8 cellular contexts compared by ENCODE assay signal in genomic region chr20:37202267-37202943, GRCh38. TPM values are rescaled to one million over a fixed set of nuclear protein-coding genes. Genes with fewer than 3 reads are reported as not detected.
A peak's percentile ranks its signal among the peaks of the same experiment; 100 is the strongest.
DNase-seq lines count a peak whose midpoint lies in the region; ATAC-seq, FAIRE-seq and TF ChIP-seq lines count a peak whose summit lies in the region.

No MANE protein-coding gene starts in this region.

- H3K4me1 ChIP-seq in DOHH2 (ENCODE audit: control insufficient read depth, low read length) (no peaks in the 10 kb centered on the region), SJCRH30 (peaks cover 17% of the 10 kb centered on the region), H1 (replicated peaks in 1 of 4; ENCODE audit: control insufficient read depth in 3 of 4, insufficient read depth in 4 of 4, low read length in 3 of 4) (no peaks in the 10 kb centered on the region)

- H2BK5ac ChIP-seq in H1 (ENCODE audit: low read depth, low read length): no peak overlapping the region

- H3K27me3 ChIP-seq in DOHH2 (ENCODE audit: control insufficient read depth, low read length) (no peaks in the 10 kb centered on the region), SJCRH30 (no peaks in the 10 kb centered on the region), H1 (replicated peaks in 1 of 4; ENCODE audit: control insufficient read depth in 3 of 4, extremely low read depth in 1 of 4, insufficient read depth in 3 of 4, low read length in 3 of 4) (no peaks in the 10 kb centered on the region)

- H3K79me2 ChIP-seq in DOHH2 (ENCODE audit: control insufficient read depth, low read length) (peaks cover 48% of the 10 kb centered on the region), H1 (ENCODE audit: control insufficient read depth in 1 of 2, insufficient read depth in 2 of 2, low read length in 2 of 2) (peaks cover 0 to 33% of the 10 kb centered on the region in 2 experiments; a peak in 2 of 4 replicates)

- H2BK15ac ChIP-seq in H1 (ENCODE audit: low read length): no peak overlapping the region

- H2BK120ac ChIP-seq in H1 (replicated peaks; ENCODE audit: low read depth, low read length): no peak overlapping the region

- H2AFZ ChIP-seq in H1 (ENCODE audit: low read length): no peak overlapping the region

- H3K18ac ChIP-seq in H1 (ENCODE audit: extremely low read depth, low read length): no peak overlapping the region

- H2AK5ac ChIP-seq in H1 (ENCODE audit: low read depth, low read length): no peak overlapping the region

- no peak overlapping the region for H3K27ac ChIP-seq in DOHH2 (ENCODE audit: low read depth, low read length)
- no peak overlapping the region for H3K27ac ChIP-seq in SJCRH30
- no peak overlapping the region for H3K27ac ChIP-seq in H1 (ENCODE audit: low read depth, low read length)

- peaks cover 16% of the 10 kb centered on the region for H3K79me1 ChIP-seq in H1 (ENCODE audit: low read depth, low read length)

- H3K4ac ChIP-seq in H1 (replicated peaks; ENCODE audit: insufficient read length, low read depth, low read length): no peak overlapping the region

- no peak overlapping the region for H3K9ac ChIP-seq in H1 (replicated peaks in 1 of 4; ENCODE audit: extremely low read depth in 1 of 4, low read depth in 3 of 4, low read length in 3 of 4)

- H4K5ac ChIP-seq in H1 (ENCODE audit: insufficient read length, low read depth, low read length): no peak overlapping the region

- no peaks in the 10 kb centered on the region for H4K20me1 ChIP-seq in DOHH2 (ENCODE audit: control insufficient read depth, insufficient read depth, low read depth, low read length)
- H4K20me1 ChIP-seq in H1 (replicated peaks in 1 of 2; ENCODE audit: control insufficient read depth in 1 of 2, insufficient read depth in 2 of 2, low read length in 2 of 2): peaks cover 3 to 7% of the 10 kb centered on the region in 2 experiments

- H2BK20ac ChIP-seq in H1 (ENCODE audit: low read length): no peak overlapping the region

- no peaks in the 10 kb centered on the region for H3K9me2 ChIP-seq in DOHH2 (replicated peaks; ENCODE audit: control insufficient read depth, low read length)

- H4K91ac ChIP-seq in H1 (replicated peaks; ENCODE audit: insufficient read length, low read length): no peak overlapping the region

- H3K14ac ChIP-seq in H1 (ENCODE audit: insufficient read length): no peak overlapping the region

- POLR2A ChIA-PET in H1 (lab: Charles Lee; ENCODE audit: partially characterized antibody): no interaction called here

- H3K9me3 ChIP-seq in DOHH2 (ENCODE audit: control insufficient read depth, insufficient read depth, low read length) (no peaks in the 10 kb centered on the region), SJCRH30 (replicated peaks) (no peaks in the 10 kb centered on the region), H1 (ENCODE audit: insufficient read depth in 2 of 2, low read depth in 1 of 2, low read length in 1 of 2) (no peaks in the 10 kb centered on the region)

- DNase-seq in HPDE6-E6E7 (ENCODE audit: extremely low spot score) (peak; percentile 93), SJCRH30 (peak; percentile 50 to 75), H1 (ENCODE audit: low read depth in 1 of 2, low spot score in 2 of 2) (peak in 1 of 2 experiments; percentile 10), midbrain (lab: John Stamatoyannopoulos, UW) (peak; percentile 16), KG1 (lab: John Stamatoyannopoulos, UW) (no peak)

- H3K4me2 ChIP-seq in DOHH2 (ENCODE audit: low read length) (no peak overlapping the region), H1 (ENCODE audit: insufficient read depth in 1 of 2, low read depth in 2 of 2, low read length in 2 of 2) (no peak overlapping the region)

- no peak for FAIRE-seq in H1 (lab: Jason Lieb, UNC)

- ATAC-seq in GM18870 (IDR thresholded peaks at IDR 0.05; ENCODE audit: unreplicated experiment) (no peak), HG03520 (IDR thresholded peaks at IDR 0.05; ENCODE audit: unreplicated experiment) (no peak)

- peak; percentile 72 for TF ChIP-seq CTCF in DOHH2 (IDR thresholded peaks at IDR 0.05; ENCODE audit: low read depth, low read length, poor library complexity, severe bottlenecking)
- peak; percentile 33 to 61 (median 52); a peak in 3 of 4 replicates for TF ChIP-seq CTCF in H1 (IDR thresholded peaks at IDR 0.05; ENCODE audit: control extremely low read depth in 1 of 3, insufficient read depth in 1 of 3, low read depth in 1 of 3, low read length in 3 of 3)

- H2BK12ac ChIP-seq in H1 (ENCODE audit: low read depth, low read length): no peak overlapping the region

- no peak overlapping the region for H3K56ac ChIP-seq in H1 (replicated peaks; ENCODE audit: insufficient read length, low read depth, low read length)

- peak in 1 of 2 experiments; percentile 42; a peak in 2 of 4 replicates for TF ChIP-seq RAD21 in H1 (IDR thresholded peaks at IDR 0.05 in 1 of 2, conservative IDR thresholded peaks at IDR 0.05 in 1 of 2; ENCODE audit: low read depth in 2 of 2, low read length in 2 of 2)

- H3K4me3 ChIP-seq in DOHH2 (ENCODE audit: low read length) (no peak overlapping the region), SJCRH30 (no peak overlapping the region), H1 (ENCODE audit: extremely low read depth in 1 of 4, insufficient read depth in 2 of 4, low read depth in 3 of 4, low read length in 4 of 4) (no peak overlapping the region)

- H3K36me3 ChIP-seq in DOHH2 (ENCODE audit: control insufficient read depth, low read length): peaks cover 97% of the 10 kb centered on the region
- H3K36me3 ChIP-seq in SJCRH30: peaks cover 79% of the 10 kb centered on the region
- H3K36me3 ChIP-seq in H1 (ENCODE audit: control insufficient read depth in 2 of 4, insufficient read depth in 4 of 4, low read length in 3 of 4): peaks cover 42 to 79% (median 60%) of the 10 kb centered on the region in 4 experiments

- no peak for TF ChIP-seq EP300 in H1 (IDR thresholded peaks at IDR 0.05; ENCODE audit: borderline replicate concordance in 1 of 2, low read depth in 2 of 2, low read length in 2 of 2)

- no peak for TF ChIP-seq POLR2A in H1 (IDR thresholded peaks at IDR 0.05; ENCODE audit: control extremely low read depth in 1 of 2, low read depth in 2 of 2, low read length in 2 of 2)

- no peak overlapping the region for H3K23ac ChIP-seq in H1 (ENCODE audit: insufficient read length)

- no peak overlapping the region for H4K8ac ChIP-seq in H1 (ENCODE audit: extremely low read depth, insufficient read depth, low read length)

- peaks cover 7% of the 10 kb centered on the region for H3F3A ChIP-seq in DOHH2 (ENCODE audit: control insufficient read depth, insufficient read depth)

- 82% methylated on average over 6 of the region's 6 CpGs; no CpG with 5 or more reads in 1 of the 2 experiments for WGBS in H1 (ENCODE audit: extremely low coverage in 1 of 2, insufficient coverage in 1 of 2, insufficient read length in 1 of 2, insufficient replicate concordance in 2 of 2, low coverage in 1 of 2, low lambda C conversion rate in 2 of 2, missing lambda C conversion rate in 1 of 2), 2 experiments

- no peaks in the 10 kb centered on the region for H3K23me2 ChIP-seq in H1 (ENCODE audit: low read depth, low read length)

- CTCF ChIA-PET in H1 (lab: Charles Lee; ENCODE audit: partially characterized antibody): interaction anchor here (0.7 to 4.3 kb wide), 16 partner anchors 9 to 1797 kb away, joined by 3 to 31 read pairs (median 4); no protein-coding TSS in a partner anchor

TF ChIP-seq in H1, 55 proteins besides CTCF, POLR2A, EP300 and RAD21 (continues in another document):
- no peak for TF ChIP-seq SIRT6 (IDR thresholded peaks at IDR 0.05; ENCODE audit: low read length)
- TF ChIP-seq, protein P1, sequence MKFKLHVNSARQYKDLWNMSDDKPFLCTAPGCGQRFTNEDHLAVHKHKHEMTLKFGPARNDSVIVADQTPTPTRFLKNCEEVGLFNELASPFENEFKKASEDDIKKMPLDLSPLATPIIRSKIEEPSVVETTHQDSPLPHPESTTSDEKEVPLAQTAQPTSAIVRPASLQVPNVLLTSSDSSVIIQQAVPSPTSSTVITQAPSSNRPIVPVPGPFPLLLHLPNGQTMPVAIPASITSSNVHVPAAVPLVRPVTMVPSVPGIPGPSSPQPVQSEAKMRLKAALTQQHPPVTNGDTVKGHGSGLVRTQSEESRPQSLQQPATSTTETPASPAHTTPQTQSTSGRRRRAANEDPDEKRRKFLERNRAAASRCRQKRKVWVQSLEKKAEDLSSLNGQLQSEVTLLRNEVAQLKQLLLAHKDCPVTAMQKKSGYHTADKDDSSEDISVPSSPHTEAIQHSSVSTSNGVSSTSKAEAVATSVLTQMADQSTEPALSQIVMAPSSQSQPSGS (IDR thresholded peaks at IDR 0.05; ENCODE audit: low read length): no peak

RNA-seq across cellular contexts. Expression of gene MROH8, which starts 23.1 kb away (rescaled TPM):
- 2.0 and 2.1 TPM in 2 replicates for total RNA-seq in SJCRH30 (2014; rRNA removed; shearing (Covaris generic))
- 0.48 and 0.50 TPM in 2 replicates for total RNA-seq in H1 (2021; fragmentation: NEBNext Ultra II Directional; extraction: Animal tissue kit (Norgen Biotek cat#: 25700))
- polyA plus RNA-seq in H1 (2011; rRNA removed): 0.67 and 0.86 TPM in 2 replicates
- 1.2 TPM for polyA plus RNA-seq in H1 (2011; cell fraction: cytosol; rRNA removed)
- 0.86 TPM for polyA plus RNA-seq in H1 (2011; cell fraction: nucleus; rRNA removed)
- 0.33 to 1.8 TPM (median 0.95 TPM) in 4 replicates for polyA plus RNA-seq in H1 (2012, experiment 1 of 2)
- polyA plus RNA-seq in H1 (2012, experiment 2 of 2): 0.29 TPM
- polyA plus RNA-seq in H1 (2013, experiment 1 of 2): 0.39 TPM
- 0.52 TPM for polyA plus RNA-seq in H1 (2013, experiment 2 of 2)
- 1.6 and 1.9 TPM in 2 replicates for polyA minus RNA-seq in H1 (2011; rRNA and poly(A)+ RNA removed)
- 1.1 TPM for polyA minus RNA-seq in H1 (2011; cell fraction: cytosol; rRNA and poly(A)+ RNA removed)
- polyA minus RNA-seq in H1 (2011; cell fraction: nucleus; rRNA and poly(A)+ RNA removed): 4.6 TPM

RNA-seq across cellular contexts. Expression of gene RPN2, which starts 23.3 kb away (rescaled TPM):
- 369 and 373 TPM in 2 replicates for total RNA-seq in SJCRH30 (2014; rRNA removed; shearing (Covaris generic))
- 226 and 236 TPM in 2 replicates for total RNA-seq in H1 (2021; fragmentation: NEBNext Ultra II Directional; extraction: Animal tissue kit (Norgen Biotek cat#: 25700))
- polyA plus RNA-seq in H1 (2011; rRNA removed): 299 and 379 TPM in 2 replicates
- 314 TPM for polyA plus RNA-seq in H1 (2011; cell fraction: cytosol; rRNA removed)
- polyA plus RNA-seq in H1 (2011; cell fraction: nucleus; rRNA removed): 372 TPM
- 206 to 251 TPM (median 231 TPM) in 4 replicates for polyA plus RNA-seq in H1 (2012, experiment 1 of 2)
- polyA plus RNA-seq in H1 (2012, experiment 2 of 2): 85.9 TPM
- 637 TPM for polyA plus RNA-seq in H1 (2013, experiment 1 of 2)
- 621 TPM for polyA plus RNA-seq in H1 (2013, experiment 2 of 2)
- polyA minus RNA-seq in H1 (2011; rRNA and poly(A)+ RNA removed): 508 and 613 TPM in 2 replicates
- 251 TPM for polyA minus RNA-seq in H1 (2011; cell fraction: cytosol; rRNA and poly(A)+ RNA removed)
- 176 TPM for polyA minus RNA-seq in H1 (2011; cell fraction: nucleus; rRNA and poly(A)+ RNA removed)

RNA-seq across cellular contexts. Expression of gene GHRH, which starts 59.2 kb away (rescaled TPM):
- total RNA-seq in SJCRH30 (2014; rRNA removed; shearing (Covaris generic)): not detected in 2 replicates
- not detected in 2 replicates for total RNA-seq in H1 (2021; fragmentation: NEBNext Ultra II Directional; extraction: Animal tissue kit (Norgen Biotek cat#: 25700))
- polyA plus RNA-seq in H1 (2011; rRNA removed): not detected in 2 replicates
- polyA plus RNA-seq in H1 (2011; cell fraction: cytosol; rRNA removed): not detected
- not detected for polyA plus RNA-seq in H1 (2011; cell fraction: nucleus; rRNA removed)
- polyA plus RNA-seq in H1 (2012, experiment 1 of 2): not detected in 4 replicates
- not detected for polyA plus RNA-seq in H1 (2012, experiment 2 of 2)
- polyA plus RNA-seq in H1 (2013, experiment 1 of 2): not detected
- polyA plus RNA-seq in H1 (2013, experiment 2 of 2): not detected
- not detected in 2 replicates for polyA minus RNA-seq in H1 (2011; rRNA and poly(A)+ RNA removed)
- polyA minus RNA-seq in H1 (2011; cell fraction: cytosol; rRNA and poly(A)+ RNA removed): not detected
- polyA minus RNA-seq in H1 (2011; cell fraction: nucleus; rRNA and poly(A)+ RNA removed): not detected
